Comparison of ENCODE assay signal across 19 cellular contexts in the genomic region with DNA sequence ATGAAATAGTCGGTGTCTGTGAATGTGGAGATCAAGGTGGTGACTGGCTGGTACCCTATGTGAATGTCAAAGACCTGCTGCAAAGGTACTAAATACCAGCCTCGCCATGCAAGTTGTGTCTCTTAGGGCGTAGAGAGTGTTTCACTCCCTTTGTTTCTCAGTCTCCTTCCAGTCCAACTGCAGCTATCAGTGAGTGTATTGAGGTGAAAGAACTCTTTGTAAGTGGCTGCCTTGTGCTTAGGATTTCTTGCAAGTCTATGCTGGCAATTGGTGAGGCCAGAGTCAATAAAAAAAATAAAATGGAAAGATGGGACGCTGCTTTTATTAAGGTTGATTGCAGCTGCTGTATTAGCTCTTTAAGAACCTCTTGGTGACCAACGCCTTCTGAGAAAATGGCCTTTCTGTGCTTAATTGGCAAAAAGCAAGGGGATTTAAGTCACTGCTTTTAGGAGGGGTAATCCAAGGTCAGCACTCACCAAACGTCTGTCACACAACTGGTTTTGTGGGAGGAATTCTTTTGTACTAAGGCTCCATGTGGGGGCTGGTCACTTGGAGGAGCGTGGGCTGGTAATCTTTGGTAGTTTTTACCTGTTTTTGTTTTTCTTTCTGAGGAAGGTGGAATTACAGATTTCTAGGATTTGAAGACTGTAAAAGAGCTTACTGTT.
DNase-seq lines count a peak whose midpoint lies in the region; ATAC-seq lines count a peak whose summit lies in the region.
"Had no signal": no experiment of that assay in that cellular context is flagged by ENCODE, and none has a peak within 500 bp of the region (broad histone marks: within the 10 kb centered on the region; RNA-seq: fewer than 3 reads in every experiment).

No MANE protein-coding gene starts in this region.

- ATAC-seq in GM18868 (IDR thresholded peaks at IDR 0.05; ENCODE audit: unreplicated experiment): no peak
- no peak for ATAC-seq in HG02588 (IDR thresholded peaks at IDR 0.05; ENCODE audit: unreplicated experiment)
- no peak for ATAC-seq in HG02623 (IDR thresholded peaks at IDR 0.05; ENCODE audit: unreplicated experiment)
- ATAC-seq: A549, HepG2, left cardiac atrium, pancreas had no signal

- DNase-seq in COLO829 (ENCODE audit: low spot score) (peak; percentile 72), NCI-H524 treated with DMSO at 0.1 percent for 48 hours (lab: John Stamatoyannopoulos, UW) (peak; percentile 75), globus pallidus (ENCODE audit: low spot score) (peak; percentile 3), pons (ENCODE audit: low spot score) (peak; percentile 16), NCI-H774 (lab: John Stamatoyannopoulos, UW) (no peak)
- DNase-seq: activated CD4-positive, alpha-beta T cell treated with anti-CD3 and anti-CD28 coated beads for 48 hours; activated naive CD4-positive, alpha-beta T cell treated with Interleukin-2 at 50 U/mL for 16 hours; colonic mucosa; DMS53; foreskin fibroblast; left cardiac atrium; NCI-H1436 treated with DMSO at 0.1 percent for 48 hours; pancreas; testis had no signal
